ENCODE assay signal across 8 cellular contexts in genomic region chr15:41972341-41973237, GRCh38. TPM values are rescaled to one million over a fixed set of nuclear protein-coding genes. Genes with fewer than 3 reads are reported as not detected.
DNase-seq lines count a peak whose midpoint lies in the region; ATAC-seq and TF ChIP-seq lines count a peak whose summit lies in the region.

Gene EHD4, minus strand, starts transcription at chr15:41972557. Its CDS starts 63 bp downstream, at chr15:41972494.

- peak; percentile 96 for DNase-seq in GM12864 (ENCODE audit: low read depth)
- DNase-seq in NCI-H1105 (lab: John Stamatoyannopoulos, UW): peak; percentile 91
- DNase-seq in SKM-1 treated with dmso at 0.1 percent for 144 hours (lab: John Stamatoyannopoulos, UW; ENCODE audit: unreplicated experiment): peak; percentile 71
- DNase-seq in activated naive CD8-positive, alpha-beta T cell treated with anti-CD3 and anti-CD28 coated beads for 36 hours: peak; percentile 96
- DNase-seq in head of caudate nucleus: peak; percentile 88 to 99 (median 96)
- DNase-seq in osteocyte (ENCODE audit: extremely low spot score, unreplicated experiment): peak; percentile 98
- DNase-seq in thyroid gland: peak; percentile 99 to 100

- H3K4me3 Mint-ChIP-seq in activated naive CD8-positive, alpha-beta T cell treated with anti-CD3 and anti-CD28 coated beads for 36 hours: peak within 1 kb of the TSS; percentile 87
- peak within 1 kb of the TSS; percentile 87 for H3K4me3 Mint-ChIP-seq in osteocyte (ENCODE audit: unreplicated experiment)

- H3K4me1 Mint-ChIP-seq in activated naive CD8-positive, alpha-beta T cell treated with anti-CD3 and anti-CD28 coated beads for 36 hours: peaks cover 41% of the 10 kb centered on the region
- peaks cover 39% of the 10 kb centered on the region for H3K4me1 Mint-ChIP-seq in osteocyte (ENCODE audit: unreplicated experiment)

- H3K9me3 Mint-ChIP-seq in activated naive CD8-positive, alpha-beta T cell treated with anti-CD3 and anti-CD28 coated beads for 36 hours: no peaks in the 10 kb centered on the region
- no peaks in the 10 kb centered on the region for H3K9me3 Mint-ChIP-seq in osteocyte (ENCODE audit: unreplicated experiment)

- H3K27ac ChIP-seq in thyroid gland: peak within 1 kb of the TSS; percentile 61 to 96 (median 83)

- H3K4me3 ChIP-seq in GM12864 (ENCODE audit: low read depth, low read length) (peak within 1 kb of the TSS; percentile 100), thyroid gland (replicated peaks in 1 of 3) (peak within 1 kb of the TSS; percentile 83 to 91 (median 91))

- H3K36me3 Mint-ChIP-seq in activated naive CD8-positive, alpha-beta T cell treated with anti-CD3 and anti-CD28 coated beads for 36 hours: peaks cover 12% of the 10 kb centered on the region
- H3K36me3 Mint-ChIP-seq in osteocyte (ENCODE audit: unreplicated experiment): no peaks in the 10 kb centered on the region

- peak; percentile 87 to 95 for TF ChIP-seq POLR2A in thyroid gland (IDR thresholded peaks at IDR 0.05)

- H3K27me3 Mint-ChIP-seq in activated naive CD8-positive, alpha-beta T cell treated with anti-CD3 and anti-CD28 coated beads for 36 hours: peaks cover 15% of the 10 kb centered on the region
- peaks cover 17% of the 10 kb centered on the region for H3K27me3 Mint-ChIP-seq in osteocyte (ENCODE audit: unreplicated experiment)

- peak; percentile 82 for ATAC-seq in HG02623 (IDR thresholded peaks at IDR 0.05; ENCODE audit: unreplicated experiment)

- peak; percentile 31 for TF ChIP-seq CTCF in GM12864 (IDR thresholded peaks at IDR 0.05; ENCODE audit: low read depth, low read length, missing control alignments)
- peak; percentile 44 for TF ChIP-seq CTCF in osteocyte (IDR thresholded peaks at IDR 0.05)
- TF ChIP-seq CTCF in thyroid gland (IDR thresholded peaks at IDR 0.05): peak in 3 of 6 experiments; percentile 41 to 46 (median 45)

- H3K4me1 ChIP-seq in thyroid gland: peaks cover 9 to 15% of the 10 kb centered on the region in 2 donors

- H3K27ac Mint-ChIP-seq in activated naive CD8-positive, alpha-beta T cell treated with anti-CD3 and anti-CD28 coated beads for 36 hours: peak within 1 kb of the TSS; percentile 94
- peak within 1 kb of the TSS; percentile 95 for H3K27ac Mint-ChIP-seq in osteocyte (ENCODE audit: unreplicated experiment)

- no peaks in the 10 kb centered on the region for H3K9me3 ChIP-seq in thyroid gland

- 4 to 6% methylated on average over 18 to 34 of the region's 66 CpGs for WGBS in thyroid gland, 2 donors

- intact Hi-C loops in head of caudate nucleus (cut with DNase I) (no loop called here), thyroid gland (cut with DNase I) (no loop called here)

- no peaks in the 10 kb centered on the region for H3K36me3 ChIP-seq in thyroid gland

- H3K27me3 ChIP-seq in thyroid gland: no peaks in the 10 kb centered on the region

RNA-seq across cellular contexts. Expression of gene EHD4, which starts in this region (rescaled TPM):
- total RNA-seq in activated naive CD8-positive, alpha-beta T cell treated with anti-CD3 and anti-CD28 coated beads for 36 hours: 10 to 100 TPM; 23.5 to 23.6 TPM
- 20.9 and 21.7 TPM in 2 replicates for total RNA-seq in osteocyte
- total RNA-seq in thyroid gland: 10 to 100 TPM; 29.7 to 66.7 (median 37.9) TPM

Comparison
In these comparisons a context has a peak if more than half of its experiments do, and no peak if none do; other contexts are left out.
1. Peak in every context shown above with its lines: DNase-seq, ATAC-seq, H3K4me3 ChIP-seq and H3K27ac ChIP-seq.